1 cellular context compared by ENCODE assay signal in the genomic region with DNA sequence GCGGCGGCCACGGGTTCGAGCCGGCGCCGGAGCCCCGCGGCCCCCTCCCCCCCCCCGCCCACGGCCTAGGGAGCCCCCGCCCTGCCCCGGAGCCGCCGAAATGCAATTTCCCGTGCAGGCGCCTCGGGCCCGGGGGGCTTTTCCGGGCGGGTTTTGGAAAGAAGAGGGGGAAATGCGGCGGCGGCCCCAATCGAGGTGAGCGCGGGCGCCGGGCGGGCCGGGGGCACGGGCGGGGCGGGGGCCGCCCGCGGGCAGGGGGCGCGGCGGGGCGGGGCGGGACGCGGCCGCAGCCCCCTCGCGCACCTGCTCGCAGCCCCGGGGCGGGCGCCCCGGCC.
TF ChIP-seq lines count a peak whose summit lies in the region.

No MANE protein-coding gene starts in this region.

TF ChIP-seq in GM12878, 131 proteins besides CTCF, POLR2A, EP300 and RAD21:
- 0 out of 3 replicates have a peak, but pooled peaks of 1 of the 2 experiments have one; percentile 11 for TF ChIP-seq EGR1 (IDR thresholded peaks at IDR 0.05; ENCODE audit: borderline replicate concordance in 1 of 2, low read depth in 2 of 2, low read length in 2 of 2)
- TF ChIP-seq ZNF622 (IDR thresholded peaks at IDR 0.05), result no peak
TF ChIP-seq in GM12878: peak in this region for 1.
